ENCODE assay signal across 6 cellular contexts in the genomic region with DNA sequence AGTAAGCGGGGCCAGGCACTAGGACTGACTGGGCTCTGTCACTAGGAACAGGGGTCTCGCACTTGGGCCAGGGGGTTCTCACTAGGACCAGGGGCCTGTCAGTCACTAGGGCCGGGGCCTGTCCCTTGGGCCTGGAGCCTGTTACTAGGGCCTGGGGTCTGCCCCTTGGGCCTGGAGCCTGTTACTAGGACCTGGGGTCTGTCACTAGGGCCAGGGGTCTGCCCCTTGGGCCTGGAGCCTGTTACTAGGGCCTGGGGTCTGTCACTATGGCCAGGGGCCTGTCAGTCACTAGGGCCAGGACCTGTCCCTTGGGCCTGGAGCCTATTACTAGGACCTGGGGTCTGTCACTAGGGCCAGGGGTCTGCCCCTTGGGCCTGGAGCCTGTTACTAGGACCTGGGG. TPM values are rescaled to one million over a fixed set of nuclear protein-coding genes. Genes with fewer than 3 reads are reported as not detected.
DNase-seq lines count a peak whose midpoint lies in the region; ATAC-seq and TF ChIP-seq lines count a peak whose summit lies in the region.
"Not testable (repeated sequence)": the region's sequence is repeated elsewhere in the genome, so short reads cannot be mapped to it uniquely, and the experiment has no call there.

No MANE protein-coding gene starts in this region.

- TF ChIP-seq POLR2A in sigmoid colon (IDR thresholded peaks at IDR 0.05): not testable (repeated sequence)

- ATAC-seq in T-helper 17 cell, left cardiac atrium, left lobe of liver: not testable (repeated sequence)

- not testable (repeated sequence) for H3K36me3 Mint-ChIP-seq in T-helper 17 cell (ENCODE audit: low read depth)

- not testable (repeated sequence) for H3K4me1 ChIP-seq in sigmoid colon

- not testable (repeated sequence) for H3K9me3 ChIP-seq in T-helper 17 cell (ENCODE audit: control insufficient read depth, low read length, poor library complexity, severe bottlenecking); sigmoid colon

- 90 to 99% methylated on average over 2 to 3 of the region's 3 CpGs for WGBS in sigmoid colon, 2 donors

- peak overlapping the region in 1 of 4 donors; percentile 66 for H3K27ac ChIP-seq in sigmoid colon

- not testable (repeated sequence) for TF ChIP-seq EP300 in sigmoid colon (IDR thresholded peaks at IDR 0.05)

- not testable (repeated sequence) for H3K27me3 ChIP-seq in sigmoid colon

- H3K27ac Mint-ChIP-seq in T-helper 17 cell: peak overlapping the region; percentile 60

- H3K4me3 ChIP-seq in sigmoid colon: not testable (repeated sequence)

- intact Hi-C loops in left cardiac atrium (cut with DNase I): loop anchor here in 1 of 2 donors (2.0 kb wide), 1 partner anchor 95 kb away; no protein-coding TSS in a partner anchor
- intact Hi-C loops in sigmoid colon (cut with DNase I): not testable (repeated sequence)

- H3K27me3 Mint-ChIP-seq in T-helper 17 cell: not testable (repeated sequence)

- not testable (repeated sequence) for H3K4me3 Mint-ChIP-seq in T-helper 17 cell

- H3K4me1 Mint-ChIP-seq in T-helper 17 cell: not testable (repeated sequence)

- H3K36me3 ChIP-seq in sigmoid colon: not testable (repeated sequence)

- not testable (repeated sequence) for TF ChIP-seq CTCF in sigmoid colon (IDR thresholded peaks at IDR 0.05)

- DNase-seq in T-helper 17 cell: not testable (repeated sequence)
- DNase-seq in activated naive CD4-positive, alpha-beta T cell treated with Interleukin-2 at 50 U/mL for 16 hours: peak; percentile 1
- DNase-seq in ecto neural progenitor cell (ENCODE audit: low spot score) (peak; percentile 34), left cardiac atrium (peak; percentile 11), left lobe of liver (ENCODE audit: low spot score) (peak; percentile 14), sigmoid colon (peak; percentile 22)

RNA-seq across cellular contexts. Expression of gene TPPP, which starts 10.9 kb away (rescaled TPM):
- total RNA-seq in T-helper 17 cell (10 to 100 TPM; 17.3 to 35.4 TPM), left cardiac atrium (10 to 100 TPM; 15.5 to 25.0 TPM), left lobe of liver (4.1 TPM), sigmoid colon (10 to 100 TPM in 1 of 4 donors, 1 to 10 TPM in 3; 7.1 to 15.5 (median 7.6) TPM)
- 1 to 10 TPM in 2 of 3 donors, under 1 TPM in 1; 0.60 to 3.2 (median 2.6) TPM for polyA plus RNA-seq in sigmoid colon
